In the genomic region with DNA sequence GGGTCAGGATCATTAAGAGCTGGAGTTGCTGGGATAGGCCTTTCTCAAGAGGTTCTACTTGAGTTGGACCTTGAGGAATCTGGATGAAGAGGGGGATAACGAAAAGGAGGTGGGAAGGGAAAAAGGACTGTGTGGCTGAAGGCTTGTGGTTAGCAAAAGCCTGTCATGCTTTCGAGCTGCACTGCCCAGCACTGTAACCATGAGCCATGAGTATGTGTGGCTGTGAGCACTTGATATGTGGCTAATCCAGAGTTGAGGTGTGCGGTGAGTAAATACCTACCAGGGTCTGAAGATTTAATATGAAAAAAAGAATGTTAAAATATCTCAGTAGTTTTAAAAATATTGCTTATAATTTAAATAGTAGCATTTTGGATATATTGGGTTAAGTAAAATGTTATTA, we compare ENCODE assay signal across 26 cellular contexts. TPM values are rescaled to one million over a fixed set of nuclear protein-coding genes. Genes with fewer than 3 reads are reported as not detected.
DNase-seq lines count a peak whose midpoint lies in the region; ATAC-seq and TF ChIP-seq lines count a peak whose summit lies in the region.
"Had no signal": no experiment of that assay in that cellular context is flagged by ENCODE, and none has a peak within 500 bp of the region (broad histone marks: within the 10 kb centered on the region; RNA-seq: fewer than 3 reads in every experiment).

No MANE protein-coding gene starts in this region.

- peaks cover 24% of the 10 kb centered on the region for H3K36me3 ChIP-seq in CD4-positive, CD25-positive, alpha-beta regulatory T cell (ENCODE audit: control insufficient read depth, insufficient read depth, low read length)
- H3K36me3 ChIP-seq in tibial nerve, result peaks cover 0 to 30% (median 0%) of the 10 kb centered on the region in 3 donors
- H3K36me3 ChIP-seq: breast epithelium had no signal

- no peak for TF ChIP-seq EP300 in tibial nerve (IDR thresholded peaks at IDR 0.05)

- TF ChIP-seq CTCF in GM13976 (IDR thresholded peaks at IDR 0.05; ENCODE audit: borderline replicate concordance, control extremely low read depth, extremely low read depth, insufficient read depth, missing control alignments) (no peak), tibial nerve (IDR thresholded peaks at IDR 0.05) (no peak)

- peaks cover 32% of the 10 kb centered on the region for H3K36me3 Mint-ChIP-seq in CD4-positive, CD25-positive, alpha-beta regulatory T cell
- H3K36me3 Mint-ChIP-seq in stimulated activated memory B cell treated with anti-CD40 and anti-IgM and Interleukin-4, amounts not matched to agents 10 μg/mL and 1 μg/mL and 100 μg/mL, for 72 hours, result peaks cover 33% of the 10 kb centered on the region
- H3K36me3 Mint-ChIP-seq: IgD-negative memory B cell had no signal

- ATAC-seq in CD4-positive, CD25-positive, alpha-beta regulatory T cell (ENCODE audit: low read depth in 2 of 2), result no peak
- ATAC-seq in stimulated activated memory B cell treated with anti-CD40 and anti-IgM and Interleukin-4, amounts not matched to agents 10 μg/mL and 1 μg/mL and 100 μg/mL, for 72 hours, result no peak
- ATAC-seq: psoas muscle, SK-N-SH treated with all-trans-retinoic acid at 6 μM for 48 hours had no signal

- H3K27ac ChIP-seq in CD4-positive, CD25-positive, alpha-beta regulatory T cell (ENCODE audit: insufficient read depth, low read length, poor library complexity, severe bottlenecking), result no peak overlapping the region
- no peak overlapping the region for H3K27ac ChIP-seq in tibial nerve
- H3K27ac ChIP-seq: adrenal gland, breast epithelium, coronary artery, neutrophil, psoas muscle, suprapubic skin, WERI-Rb-1 had no signal

- H3K9me3 Mint-ChIP-seq in CD4-positive, CD25-positive, alpha-beta regulatory T cell, result no peaks in the 10 kb centered on the region
- no peaks in the 10 kb centered on the region for H3K9me3 Mint-ChIP-seq in stimulated activated memory B cell treated with anti-CD40 and anti-IgM and Interleukin-4, amounts not matched to agents 10 μg/mL and 1 μg/mL and 100 μg/mL, for 72 hours
- H3K9me3 Mint-ChIP-seq: activated CD4-positive, alpha-beta memory T cell treated with anti-CD3 and anti-CD28 coated beads for 36 hours; IgD-negative memory B cell; T-helper 2 cell treated with Interferon-gamma antibody and Interleukin-4, amounts not matched to agents 5 μg/mL and 100 μg/mL, for 36 hours had no signal

- DNase-seq in CD4-positive, CD25-positive, alpha-beta regulatory T cell, result no peak
- DNase-seq in LHCN-M2 (ENCODE audit: low read depth) (peak; percentile 9), astrocyte of the hippocampus (ENCODE audit: low read depth, low spot score) (peak; percentile 50), myocyte (ENCODE audit: low read depth) (peak; percentile 43), NCI-H1436 treated with DMSO at 0.1 percent for 48 hours (lab: John Stamatoyannopoulos, UW) (no peak), GM13976 (ENCODE audit: low spot score) (no peak), tibial nerve (ENCODE audit: low spot score in 2 of 2) (no peak)
- DNase-seq: activated CD4-positive, alpha-beta memory T cell treated with anti-CD3 and anti-CD28 coated beads for 36 hours; activated CD8-positive, alpha-beta memory T cell treated with anti-CD3 and anti-CD28 coated beads, Interleukin-2, amount 50 U/mL, for 48 hours; activated naive CD4-positive, alpha-beta T cell; adrenal gland; Calu3; HCEC 1CT; NCI-H2107; NCI-H446; psoas muscle; WERI-Rb-1 had no signal

- H3K27ac Mint-ChIP-seq in CD4-positive, CD25-positive, alpha-beta regulatory T cell, result peak overlapping the region; percentile 47 to 71 (median 58)
- no peak overlapping the region for H3K27ac Mint-ChIP-seq in stimulated activated memory B cell treated with anti-CD40 and anti-IgM and Interleukin-4, amounts not matched to agents 10 μg/mL and 1 μg/mL and 100 μg/mL, for 72 hours
- H3K27ac Mint-ChIP-seq: activated CD4-positive, alpha-beta memory T cell treated with anti-CD3 and anti-CD28 coated beads for 36 hours; B cell; T-helper 2 cell treated with Interferon-gamma antibody and Interleukin-4, amounts not matched to agents 5 μg/mL and 100 μg/mL, for 36 hours had no signal

- in situ Hi-C loops in GM13976 (cut with MboI; ENCODE audit: low sequenced_read_pairs, unreplicated experiment), result no loop called here

- 85 to 91% methylated on average over 3 of the region's 3 CpGs for WGBS in tibial nerve, 2 donors

- H3K9me3 ChIP-seq in CD4-positive, CD25-positive, alpha-beta regulatory T cell (ENCODE audit: control insufficient read depth in 2 of 2, low read length in 2 of 2), result no peaks in the 10 kb centered on the region
- no peaks in the 10 kb centered on the region for H3K9me3 ChIP-seq in tibial nerve
- H3K9me3 ChIP-seq: adrenal gland, breast epithelium, neutrophil, psoas muscle, suprapubic skin had no signal

- H3K27me3 ChIP-seq in CD4-positive, CD25-positive, alpha-beta regulatory T cell (ENCODE audit: control insufficient read depth, insufficient read depth, low read length), result no peaks in the 10 kb centered on the region
- H3K27me3 ChIP-seq in tibial nerve, result no peaks in the 10 kb centered on the region
- H3K27me3 ChIP-seq: adrenal gland, breast epithelium, neutrophil, suprapubic skin had no signal

- H3K4me3 ChIP-seq in CD4-positive, CD25-positive, alpha-beta regulatory T cell (ENCODE audit: low read depth, low read length), result no peak overlapping the region
- no peak overlapping the region for H3K4me3 ChIP-seq in tibial nerve
- H3K4me3 ChIP-seq: adrenal gland, breast epithelium, coronary artery, psoas muscle, suprapubic skin had no signal

- H3K4me1 ChIP-seq in CD4-positive, CD25-positive, alpha-beta regulatory T cell (ENCODE audit: control insufficient read depth, insufficient read depth, low read length, poor library complexity, severe bottlenecking), result peaks cover 13% of the 10 kb centered on the region
- H3K4me1 ChIP-seq in tibial nerve, result peaks cover 0 to 38% (median 5%) of the 10 kb centered on the region in 4 donors
- H3K4me1 ChIP-seq: breast epithelium had no signal

- H3K4me3 Mint-ChIP-seq in CD4-positive, CD25-positive, alpha-beta regulatory T cell, result peak overlapping the region in 1 of 4 donors; percentile 23
- H3K4me3 Mint-ChIP-seq in stimulated activated memory B cell treated with anti-CD40 and anti-IgM and Interleukin-4, amounts not matched to agents 10 μg/mL and 1 μg/mL and 100 μg/mL, for 72 hours, result no peak overlapping the region
- H3K4me3 Mint-ChIP-seq: activated CD4-positive, alpha-beta memory T cell treated with anti-CD3 and anti-CD28 coated beads for 36 hours; B cell; IgD-negative memory B cell; T-helper 2 cell treated with Interferon-gamma antibody and Interleukin-4, amounts not matched to agents 5 μg/mL and 100 μg/mL, for 36 hours had no signal

- H3K27me3 Mint-ChIP-seq in CD4-positive, CD25-positive, alpha-beta regulatory T cell, result no peaks in the 10 kb centered on the region
- no peaks in the 10 kb centered on the region for H3K27me3 Mint-ChIP-seq in stimulated activated memory B cell treated with anti-CD40 and anti-IgM and Interleukin-4, amounts not matched to agents 10 μg/mL and 1 μg/mL and 100 μg/mL, for 72 hours
- H3K27me3 Mint-ChIP-seq: activated CD4-positive, alpha-beta memory T cell treated with anti-CD3 and anti-CD28 coated beads for 36 hours; B cell; IgD-negative memory B cell had no signal

- TF ChIP-seq POLR2A in tibial nerve (IDR thresholded peaks at IDR 0.05), result no peak

- peaks cover 39 to 56% (median 46%) of the 10 kb centered on the region in 4 donors for H3K4me1 Mint-ChIP-seq in CD4-positive, CD25-positive, alpha-beta regulatory T cell
- peaks cover 38% of the 10 kb centered on the region for H3K4me1 Mint-ChIP-seq in stimulated activated memory B cell treated with anti-CD40 and anti-IgM and Interleukin-4, amounts not matched to agents 10 μg/mL and 1 μg/mL and 100 μg/mL, for 72 hours

RNA-seq across cellular contexts. Expression of a gene that starts 11.4 kb away (rescaled TPM):
- 44.0 TPM for total RNA-seq in CD4-positive, CD25-positive, alpha-beta regulatory T cell
- 10 to 100 TPM; 34.5 to 50.1 (median 44.7) TPM for polyA plus RNA-seq in CD4-positive, CD25-positive, alpha-beta regulatory T cell
- total RNA-seq in LHCN-M2 (2014; rRNA removed) (176 and 184 TPM in 2 replicates), myocyte (124 and 134 TPM in 2 replicates), tibial nerve (100 to 1,000 TPM; 167 to 286 (median 236) TPM)
- polyA plus RNA-seq in LHCN-M2 (2012), result 54.1 TPM
- polyA plus RNA-seq in myocyte (2012), result 80.2 TPM

Comparison
In these comparisons a context has a peak if more than half of its experiments do, and no peak if none do; other contexts are left out.
1. DNase-seq: peak in LHCN-M2 (single experiment), astrocyte of the hippocampus (single experiment) and myocyte (single experiment); none in CD4-positive, CD25-positive, alpha-beta regulatory T cell (0 of 3), NCI-H1436 treated with DMSO at 0.1 percent for 48 hours (single experiment), GM13976 (single experiment) and tibial nerve (0 of 2).